ENCODE assay signal across 1 cellular context in the genomic region with DNA sequence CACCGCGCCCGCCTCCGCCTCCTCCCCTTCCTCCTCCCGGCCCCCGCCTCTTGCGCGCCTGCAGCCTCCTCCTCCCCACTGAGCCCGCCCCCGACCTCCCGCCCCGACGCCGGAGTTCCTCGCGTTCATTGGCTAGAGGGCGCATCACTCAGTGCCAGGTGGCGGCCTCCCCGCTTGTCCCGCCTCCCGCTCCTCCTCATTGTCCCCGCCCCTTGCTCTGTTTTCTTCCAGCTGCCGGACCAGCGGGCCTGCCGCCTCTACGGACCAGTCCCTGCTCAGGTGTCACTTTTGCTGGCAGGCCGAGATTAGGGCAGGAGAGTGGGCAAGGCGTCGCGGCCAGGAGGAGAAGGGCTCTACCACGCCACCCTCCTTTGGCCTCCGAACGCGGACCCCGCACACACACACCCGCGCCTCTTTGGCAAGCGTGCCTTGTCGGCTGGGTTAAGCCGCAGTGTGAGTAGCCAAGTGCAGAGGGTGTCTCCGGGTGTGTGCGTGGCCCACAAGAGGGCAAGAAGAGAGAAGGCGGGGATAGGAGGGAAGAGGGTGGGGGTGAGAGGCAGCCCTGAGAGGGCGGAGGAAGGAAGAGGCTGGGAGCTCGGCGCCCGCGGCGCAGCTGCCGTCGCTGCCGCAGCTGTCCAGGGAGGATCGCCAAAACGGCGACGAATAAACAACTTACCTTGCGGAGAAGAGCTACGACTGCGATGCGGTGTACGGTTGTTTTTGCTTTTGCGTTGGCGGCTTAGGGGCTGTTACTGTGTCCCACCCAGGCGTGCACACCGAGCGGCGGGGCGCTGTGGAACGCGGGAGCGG.
TF ChIP-seq lines count a peak whose summit lies in the region.

No MANE protein-coding gene starts in this region.

TF ChIP-seq in K562, 482 proteins besides CTCF, POLR2A, EP300 and RAD21 (continued from another document):
- TF ChIP-seq, protein P1, sequence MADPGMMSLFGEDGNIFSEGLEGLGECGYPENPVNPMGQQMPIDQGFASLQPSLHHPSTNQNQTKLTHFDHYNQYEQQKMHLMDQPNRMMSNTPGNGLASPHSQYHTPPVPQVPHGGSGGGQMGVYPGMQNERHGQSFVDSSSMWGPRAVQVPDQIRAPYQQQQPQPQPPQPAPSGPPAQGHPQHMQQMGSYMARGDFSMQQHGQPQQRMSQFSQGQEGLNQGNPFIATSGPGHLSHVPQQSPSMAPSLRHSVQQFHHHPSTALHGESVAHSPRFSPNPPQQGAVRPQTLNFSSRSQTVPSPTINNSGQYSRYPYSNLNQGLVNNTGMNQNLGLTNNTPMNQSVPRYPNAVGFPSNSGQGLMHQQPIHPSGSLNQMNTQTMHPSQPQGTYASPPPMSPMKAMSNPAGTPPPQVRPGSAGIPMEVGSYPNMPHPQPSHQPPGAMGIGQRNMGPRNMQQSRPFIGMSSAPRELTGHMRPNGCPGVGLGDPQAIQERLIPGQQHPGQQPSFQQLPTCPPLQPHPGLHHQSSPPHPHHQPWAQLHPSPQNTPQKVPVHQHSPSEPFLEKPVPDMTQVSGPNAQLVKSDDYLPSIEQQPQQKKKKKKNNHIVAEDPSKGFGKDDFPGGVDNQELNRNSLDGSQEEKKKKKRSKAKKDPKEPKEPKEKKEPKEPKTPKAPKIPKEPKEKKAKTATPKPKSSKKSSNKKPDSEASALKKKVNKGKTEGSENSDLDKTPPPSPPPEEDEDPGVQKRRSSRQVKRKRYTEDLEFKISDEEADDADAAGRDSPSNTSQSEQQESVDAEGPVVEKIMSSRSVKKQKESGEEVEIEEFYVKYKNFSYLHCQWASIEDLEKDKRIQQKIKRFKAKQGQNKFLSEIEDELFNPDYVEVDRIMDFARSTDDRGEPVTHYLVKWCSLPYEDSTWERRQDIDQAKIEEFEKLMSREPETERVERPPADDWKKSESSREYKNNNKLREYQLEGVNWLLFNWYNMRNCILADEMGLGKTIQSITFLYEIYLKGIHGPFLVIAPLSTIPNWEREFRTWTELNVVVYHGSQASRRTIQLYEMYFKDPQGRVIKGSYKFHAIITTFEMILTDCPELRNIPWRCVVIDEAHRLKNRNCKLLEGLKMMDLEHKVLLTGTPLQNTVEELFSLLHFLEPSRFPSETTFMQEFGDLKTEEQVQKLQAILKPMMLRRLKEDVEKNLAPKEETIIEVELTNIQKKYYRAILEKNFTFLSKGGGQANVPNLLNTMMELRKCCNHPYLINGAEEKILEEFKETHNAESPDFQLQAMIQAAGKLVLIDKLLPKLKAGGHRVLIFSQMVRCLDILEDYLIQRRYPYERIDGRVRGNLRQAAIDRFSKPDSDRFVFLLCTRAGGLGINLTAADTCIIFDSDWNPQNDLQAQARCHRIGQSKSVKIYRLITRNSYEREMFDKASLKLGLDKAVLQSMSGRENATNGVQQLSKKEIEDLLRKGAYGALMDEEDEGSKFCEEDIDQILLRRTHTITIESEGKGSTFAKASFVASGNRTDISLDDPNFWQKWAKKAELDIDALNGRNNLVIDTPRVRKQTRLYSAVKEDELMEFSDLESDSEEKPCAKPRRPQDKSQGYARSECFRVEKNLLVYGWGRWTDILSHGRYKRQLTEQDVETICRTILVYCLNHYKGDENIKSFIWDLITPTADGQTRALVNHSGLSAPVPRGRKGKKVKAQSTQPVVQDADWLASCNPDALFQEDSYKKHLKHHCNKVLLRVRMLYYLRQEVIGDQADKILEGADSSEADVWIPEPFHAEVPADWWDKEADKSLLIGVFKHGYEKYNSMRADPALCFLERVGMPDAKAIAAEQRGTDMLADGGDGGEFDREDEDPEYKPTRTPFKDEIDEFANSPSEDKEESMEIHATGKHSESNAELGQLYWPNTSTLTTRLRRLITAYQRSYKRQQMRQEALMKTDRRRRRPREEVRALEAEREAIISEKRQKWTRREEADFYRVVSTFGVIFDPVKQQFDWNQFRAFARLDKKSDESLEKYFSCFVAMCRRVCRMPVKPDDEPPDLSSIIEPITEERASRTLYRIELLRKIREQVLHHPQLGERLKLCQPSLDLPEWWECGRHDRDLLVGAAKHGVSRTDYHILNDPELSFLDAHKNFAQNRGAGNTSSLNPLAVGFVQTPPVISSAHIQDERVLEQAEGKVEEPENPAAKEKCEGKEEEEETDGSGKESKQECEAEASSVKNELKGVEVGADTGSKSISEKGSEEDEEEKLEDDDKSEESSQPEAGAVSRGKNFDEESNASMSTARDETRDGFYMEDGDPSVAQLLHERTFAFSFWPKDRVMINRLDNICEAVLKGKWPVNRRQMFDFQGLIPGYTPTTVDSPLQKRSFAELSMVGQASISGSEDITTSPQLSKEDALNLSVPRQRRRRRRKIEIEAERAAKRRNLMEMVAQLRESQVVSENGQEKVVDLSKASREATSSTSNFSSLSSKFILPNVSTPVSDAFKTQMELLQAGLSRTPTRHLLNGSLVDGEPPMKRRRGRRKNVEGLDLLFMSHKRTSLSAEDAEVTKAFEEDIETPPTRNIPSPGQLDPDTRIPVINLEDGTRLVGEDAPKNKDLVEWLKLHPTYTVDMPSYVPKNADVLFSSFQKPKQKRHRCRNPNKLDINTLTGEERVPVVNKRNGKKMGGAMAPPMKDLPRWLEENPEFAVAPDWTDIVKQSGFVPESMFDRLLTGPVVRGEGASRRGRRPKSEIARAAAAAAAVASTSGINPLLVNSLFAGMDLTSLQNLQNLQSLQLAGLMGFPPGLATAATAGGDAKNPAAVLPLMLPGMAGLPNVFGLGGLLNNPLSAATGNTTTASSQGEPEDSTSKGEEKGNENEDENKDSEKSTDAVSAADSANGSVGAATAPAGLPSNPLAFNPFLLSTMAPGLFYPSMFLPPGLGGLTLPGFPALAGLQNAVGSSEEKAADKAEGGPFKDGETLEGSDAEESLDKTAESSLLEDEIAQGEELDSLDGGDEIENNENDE (IDR thresholded peaks at IDR 0.05; ENCODE audit: low read depth, low read length), result no peak
- TF ChIP-seq, protein P2, sequence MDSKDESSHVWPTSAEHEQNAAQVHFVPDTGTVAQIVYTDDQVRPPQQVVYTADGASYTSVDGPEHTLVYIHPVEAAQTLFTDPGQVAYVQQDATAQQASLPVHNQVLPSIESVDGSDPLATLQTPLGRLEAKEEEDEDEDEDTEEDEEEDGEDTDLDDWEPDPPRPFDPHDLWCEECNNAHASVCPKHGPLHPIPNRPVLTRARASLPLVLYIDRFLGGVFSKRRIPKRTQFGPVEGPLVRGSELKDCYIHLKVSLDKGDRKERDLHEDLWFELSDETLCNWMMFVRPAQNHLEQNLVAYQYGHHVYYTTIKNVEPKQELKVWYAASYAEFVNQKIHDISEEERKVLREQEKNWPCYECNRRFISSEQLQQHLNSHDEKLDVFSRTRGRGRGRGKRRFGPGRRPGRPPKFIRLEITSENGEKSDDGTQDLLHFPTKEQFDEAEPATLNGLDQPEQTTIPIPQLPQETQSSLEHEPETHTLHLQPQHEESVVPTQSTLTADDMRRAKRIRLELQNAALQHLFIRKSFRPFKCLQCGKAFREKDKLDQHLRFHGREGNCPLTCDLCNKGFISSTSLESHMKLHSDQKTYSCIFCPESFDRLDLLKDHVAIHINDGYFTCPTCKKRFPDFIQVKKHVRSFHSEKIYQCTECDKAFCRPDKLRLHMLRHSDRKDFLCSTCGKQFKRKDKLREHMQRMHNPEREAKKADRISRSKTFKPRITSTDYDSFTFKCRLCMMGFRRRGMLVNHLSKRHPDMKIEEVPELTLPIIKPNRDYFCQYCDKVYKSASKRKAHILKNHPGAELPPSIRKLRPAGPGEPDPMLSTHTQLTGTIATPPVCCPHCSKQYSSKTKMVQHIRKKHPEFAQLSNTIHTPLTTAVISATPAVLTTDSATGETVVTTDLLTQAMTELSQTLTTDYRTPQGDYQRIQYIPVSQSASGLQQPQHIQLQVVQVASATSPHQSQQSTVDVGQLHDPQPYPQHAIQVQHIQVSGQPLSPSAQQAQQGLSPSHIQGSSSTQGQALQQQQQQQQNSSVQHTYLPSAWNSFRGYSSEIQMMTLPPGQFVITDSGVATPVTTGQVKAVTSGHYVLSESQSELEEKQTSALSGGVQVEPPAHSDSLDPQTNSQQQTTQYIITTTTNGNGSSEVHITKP (IDR thresholded peaks at IDR 0.05; ENCODE audit: partially characterized antibody), result no peak
